10 cellular contexts compared by ENCODE assay signal in the genomic region with DNA sequence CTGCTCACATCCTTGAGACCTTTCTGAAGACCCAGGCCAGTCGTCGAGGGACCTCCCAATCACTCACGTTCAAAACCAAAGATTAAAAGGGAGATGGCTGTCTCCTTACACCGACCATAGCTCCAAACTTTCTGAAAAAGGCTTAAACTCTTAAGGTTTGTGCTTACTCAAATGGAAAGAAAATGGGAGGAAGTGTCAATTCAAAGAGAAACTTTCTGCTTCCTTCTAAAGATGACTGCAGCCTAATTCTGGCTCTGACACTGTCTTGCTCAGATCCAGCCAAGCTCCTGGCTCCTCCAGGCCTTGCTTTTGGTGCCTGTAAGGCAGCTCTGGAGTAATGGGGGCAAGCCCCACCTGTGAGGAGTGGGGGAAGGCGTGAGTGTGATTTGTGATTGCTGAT. TPM values are rescaled to one million over a fixed set of nuclear protein-coding genes. Genes with fewer than 3 reads are reported as not detected.
DNase-seq lines count a peak whose midpoint lies in the region; ATAC-seq, FAIRE-seq and TF ChIP-seq lines count a peak whose summit lies in the region.
"Had no signal": no experiment of that assay in that cellular context is flagged by ENCODE, and none has a peak within 500 bp of the region (broad histone marks: within the 10 kb centered on the region; RNA-seq: fewer than 3 reads in every experiment).

No MANE protein-coding gene starts in this region.

- TF ChIP-seq POLR2A in GM12892 (IDR thresholded peaks at IDR 0.05; ENCODE audit: low read depth, low read length): no peak
- no peak for TF ChIP-seq POLR2A in erythroblast (IDR thresholded peaks at IDR 0.05; ENCODE audit: low read length)

- in situ Hi-C loops in KBM-7 (cut with MboI; ENCODE audit: low pct_unique_long_range_greater_than_20kb, low sequenced_read_pairs): no loop called here

- FAIRE-seq in GM12892 (lab: Jason Lieb, UNC): peak; percentile 93
- FAIRE-seq: endometrium, kidney had no signal

- DNase-seq in GM12892 (ENCODE audit: insufficient read length): peak; percentile 44
- DNase-seq in globus pallidus (ENCODE audit: low spot score): peak; percentile 53
- no peak for DNase-seq in KBM-7
- no peak for DNase-seq in erythroblast (lab: John Stamatoyannopoulos, UW)
- DNase-seq in dermis blood vessel endothelial cell: no peak
- no peak for DNase-seq in Kasumi-1 (lab: John Stamatoyannopoulos, UW)
- DNase-seq: kidney had no signal

- ATAC-seq in GM19351 (IDR thresholded peaks at IDR 0.05; ENCODE audit: unreplicated experiment) (peak; percentile 60), HG03159 (IDR thresholded peaks at IDR 0.05; ENCODE audit: unreplicated experiment) (peak; percentile 57)

RNA-seq across cellular contexts. Expression of gene WSB1, which starts 54.9 kb away (rescaled TPM):
- 163 TPM for polyA plus RNA-seq in GM12892 (2012; ENCODE audit: missing spikeins)
- total RNA-seq in dermis blood vessel endothelial cell: 783 and 844 TPM in 2 replicates

Comparison
In these comparisons a context has a peak if more than half of its experiments do, and no peak if none do; other contexts are left out.
1. DNase-seq: peak in GM12892 (single experiment) and globus pallidus (single experiment); none in KBM-7 (single experiment), erythroblast (0 of 2), dermis blood vessel endothelial cell (single experiment) and Kasumi-1 (0 of 2).